In the genomic region with DNA sequence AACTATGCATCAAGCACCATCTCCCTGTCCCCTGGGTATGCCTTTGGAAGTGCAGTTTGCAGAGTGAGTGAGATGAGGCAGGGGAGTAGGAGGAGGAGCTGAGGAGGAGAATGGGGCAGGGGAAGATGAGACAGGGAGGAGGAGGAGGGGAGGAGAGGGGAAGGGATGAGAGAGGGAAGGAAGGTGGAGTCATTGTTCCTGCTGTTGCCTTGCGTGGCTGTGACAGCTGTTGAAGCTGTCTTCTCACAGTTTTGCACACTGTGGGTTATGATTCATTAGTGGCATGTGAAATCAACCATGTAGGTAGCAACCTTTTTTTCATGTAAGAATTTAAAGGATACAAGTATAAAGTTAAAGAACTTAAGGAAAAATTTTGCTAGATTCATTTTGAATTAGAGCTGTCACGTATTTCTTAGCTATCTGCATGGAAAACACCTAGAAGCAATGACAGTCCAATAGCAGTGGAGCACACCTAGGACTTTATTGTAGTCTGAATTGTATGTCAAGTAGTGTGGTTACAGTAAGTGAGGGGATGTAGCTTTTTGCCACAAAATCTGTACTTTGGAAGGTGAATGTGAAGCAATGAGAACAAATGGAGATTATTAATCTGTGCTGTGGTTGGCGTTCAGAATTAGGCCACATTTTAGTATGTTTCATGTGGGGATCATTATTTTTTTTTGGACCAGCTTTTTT, we compare ENCODE assay signal across 8 cellular contexts. TPM values are rescaled to one million over a fixed set of nuclear protein-coding genes. Genes with fewer than 3 reads are reported as not detected.
A peak's percentile ranks its signal among the peaks of the same experiment; 100 is the strongest.
DNase-seq lines count a peak whose midpoint lies in the region; ATAC-seq and TF ChIP-seq lines count a peak whose summit lies in the region.

No MANE protein-coding gene starts in this region.

- peaks cover 5% of the 10 kb centered on the region for H3K4me1 Mint-ChIP-seq in osteocyte (ENCODE audit: unreplicated experiment)

- H3K79me2 ChIP-seq in DOHH2 (ENCODE audit: control insufficient read depth, low read length), result peaks cover 97% of the 10 kb centered on the region

- H3K9me3 ChIP-seq in DOHH2 (ENCODE audit: control insufficient read depth, insufficient read depth, low read length), result peaks cover 4% of the 10 kb centered on the region; the same call in 1 of the 2 replicates

- no peaks in the 10 kb centered on the region for H3K27me3 Mint-ChIP-seq in osteocyte (ENCODE audit: unreplicated experiment)

- peaks cover 91% of the 10 kb centered on the region for H3K4me1 ChIP-seq in DOHH2 (ENCODE audit: control insufficient read depth, low read length)

- ATAC-seq in GM21529 (IDR thresholded peaks at IDR 0.05; ENCODE audit: unreplicated experiment), result peak; percentile 64

- H3K9me3 Mint-ChIP-seq in osteocyte (ENCODE audit: unreplicated experiment), result peaks cover 7% of the 10 kb centered on the region

- DNase-seq in NCI-H1694 treated with DMSO at 0.1 percent for 48 hours (lab: John Stamatoyannopoulos, UW) (peak; percentile 71), epithelial cell of esophagus (ENCODE audit: low read depth) (peak; percentile 58), NCI-H1105 treated with DMSO at 0.1 percent for 48 hours (lab: John Stamatoyannopoulos, UW) (no peak), NCI-H2029 treated with DMSO at 0.1 percent for 48 hours (lab: John Stamatoyannopoulos, UW) (no peak), osteocyte (ENCODE audit: extremely low spot score, unreplicated experiment) (no peak)
- no peak for DNase-seq in effector CD4-positive, alpha-beta T cell

- peaks cover 21% of the 10 kb centered on the region for H3K36me3 Mint-ChIP-seq in osteocyte (ENCODE audit: unreplicated experiment)

- H3K4me2 ChIP-seq in DOHH2 (ENCODE audit: low read length), result peak overlapping the region; percentile 61

- peak overlapping the region; percentile 76 for H3K27ac ChIP-seq in DOHH2 (ENCODE audit: low read depth, low read length)

- no peak overlapping the region for H3K4me3 Mint-ChIP-seq in osteocyte (ENCODE audit: unreplicated experiment)

- no peaks in the 10 kb centered on the region for H3K27me3 ChIP-seq in DOHH2 (ENCODE audit: control insufficient read depth, low read length)

- H3F3A ChIP-seq in DOHH2 (ENCODE audit: control insufficient read depth, insufficient read depth), result peaks cover 55% of the 10 kb centered on the region

- peak overlapping the region; percentile 37 for H3K4me3 ChIP-seq in DOHH2 (ENCODE audit: low read length)
- no peak overlapping the region for H3K4me3 ChIP-seq in epithelial cell of esophagus (ENCODE audit: low read length)

- no peaks in the 10 kb centered on the region for H3K9me2 ChIP-seq in DOHH2 (replicated peaks; ENCODE audit: control insufficient read depth, low read length)

- peaks cover 18% of the 10 kb centered on the region for H4K20me1 ChIP-seq in DOHH2 (ENCODE audit: control insufficient read depth, insufficient read depth, low read depth, low read length)

- no peak overlapping the region for H3K27ac Mint-ChIP-seq in osteocyte (ENCODE audit: unreplicated experiment)

- no peak for TF ChIP-seq CTCF in DOHH2 (IDR thresholded peaks at IDR 0.05; ENCODE audit: low read depth, low read length, poor library complexity, severe bottlenecking)
- no peak for TF ChIP-seq CTCF in epithelial cell of esophagus (IDR thresholded peaks at IDR 0.05; ENCODE audit: insufficient read depth, low read depth, low read length, missing control alignments)
- no peak for TF ChIP-seq CTCF in osteocyte (IDR thresholded peaks at IDR 0.05)

- peaks cover 63% of the 10 kb centered on the region for H3K36me3 ChIP-seq in DOHH2 (ENCODE audit: control insufficient read depth, low read length)

RNA-seq across cellular contexts. Expression of gene CCM2, which starts 21.7 kb away (rescaled TPM):
- total RNA-seq in osteocyte, result 41.4 and 42.3 TPM in 2 replicates

RNA-seq across cellular contexts. Expression of gene MYO1G, which starts 42.9 kb away (rescaled TPM):
- total RNA-seq in osteocyte, result 0.05 TPM in 1 of 2 replicates, not detected in the other

Comparison
In these comparisons a context has a peak if more than half of its experiments do, and no peak if none do; other contexts are left out.
1. DNase-seq: peak in NCI-H1694 treated with DMSO at 0.1 percent for 48 hours (single experiment) and epithelial cell of esophagus (single experiment); none in effector CD4-positive, alpha-beta T cell (single experiment), NCI-H1105 treated with DMSO at 0.1 percent for 48 hours (single experiment), NCI-H2029 treated with DMSO at 0.1 percent for 48 hours (single experiment) and osteocyte (single experiment).